In the genomic region with DNA sequence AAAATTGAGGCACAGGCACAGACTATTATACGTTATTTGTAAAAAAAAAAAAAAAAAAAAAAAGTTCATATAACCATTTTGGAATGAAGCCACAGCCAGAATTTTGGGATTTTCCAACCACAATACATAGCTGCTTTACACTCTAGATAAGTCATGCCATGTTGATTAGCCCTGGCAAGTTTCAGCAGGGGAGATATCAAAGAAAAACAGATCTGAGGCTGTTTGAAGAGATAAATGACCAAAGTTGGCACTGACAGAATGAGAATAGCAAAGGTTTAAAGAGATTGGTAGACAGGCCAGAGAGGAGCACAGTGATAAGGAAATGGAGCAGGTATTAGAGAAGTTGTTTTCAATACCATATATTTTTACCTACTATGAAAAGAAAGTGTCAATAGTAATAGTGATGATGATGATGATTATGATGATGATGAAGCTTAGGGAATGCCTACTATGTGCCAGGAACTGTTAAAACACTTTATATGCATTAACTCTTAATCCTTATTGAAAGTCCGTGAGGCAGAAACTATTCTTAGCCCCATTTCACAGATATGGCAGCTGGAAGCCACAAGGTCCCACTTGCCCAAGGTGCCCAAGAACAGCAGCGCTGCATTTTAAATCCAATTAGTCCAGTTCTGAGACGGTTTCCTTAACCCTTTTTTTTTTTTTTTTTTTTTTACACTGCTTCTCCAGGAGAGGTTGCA, we compare ENCODE assay signal across 1 cellular context.
TF ChIP-seq lines count a peak whose summit lies in the region.

No MANE protein-coding gene starts in this region.

TF ChIP-seq in HCT116, 20 proteins besides CTCF, POLR2A, EP300 and RAD21 (continued from another document):
- TF ChIP-seq SP1 (IDR thresholded peaks at IDR 0.05; ENCODE audit: low read depth), result no peak
- TF ChIP-seq, protein P1, sequence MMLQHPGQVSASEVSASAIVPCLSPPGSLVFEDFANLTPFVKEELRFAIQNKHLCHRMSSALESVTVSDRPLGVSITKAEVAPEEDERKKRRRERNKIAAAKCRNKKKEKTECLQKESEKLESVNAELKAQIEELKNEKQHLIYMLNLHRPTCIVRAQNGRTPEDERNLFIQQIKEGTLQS (IDR thresholded peaks at IDR 0.05), result no peak
- no peak for TF ChIP-seq YY1 (IDR thresholded peaks at IDR 0.05; ENCODE audit: extremely low read depth, insufficient replicate concordance, low read depth, low read length)
- TF ChIP-seq SIN3A (IDR thresholded peaks at IDR 0.05; ENCODE audit: low read depth), result no peak
- TF ChIP-seq ZFX (IDR thresholded peaks at IDR 0.05), result no peak
TF ChIP-seq in HCT116: peak in this region for 0.
